In the genomic region with DNA sequence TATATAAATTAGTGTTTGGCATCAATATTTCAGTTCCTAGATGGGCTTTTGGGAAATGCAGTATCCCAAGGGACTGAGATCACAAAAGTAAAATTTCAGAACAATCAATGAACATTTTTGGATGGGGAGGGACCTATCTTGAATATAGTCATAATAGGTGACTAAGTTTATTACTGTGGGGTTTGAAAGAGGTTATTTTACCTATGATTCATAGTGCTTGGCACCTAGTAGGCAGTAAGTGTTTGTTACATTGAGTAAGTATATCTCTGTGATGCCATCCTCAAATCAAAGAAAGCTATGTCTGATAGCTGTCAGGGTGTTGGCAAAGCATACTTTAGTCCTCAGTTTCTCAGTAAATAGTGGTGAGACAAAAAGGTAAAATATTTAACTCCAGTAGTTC, we compare ENCODE assay signal across 19 cellular contexts. TPM values are rescaled to one million over a fixed set of nuclear protein-coding genes. Genes with fewer than 3 reads are reported as not detected.
DNase-seq lines count a peak whose midpoint lies in the region; ATAC-seq and TF ChIP-seq lines count a peak whose summit lies in the region.
"Had no signal": no experiment of that assay in that cellular context is flagged by ENCODE, and none has a peak within 500 bp of the region (broad histone marks: within the 10 kb centered on the region; RNA-seq: fewer than 3 reads in every experiment).

No MANE protein-coding gene starts in this region.

- no peak overlapping the region for H3K9ac ChIP-seq in PC-3 (ENCODE audit: low read length)

- H4K20me1 ChIP-seq in PC-3 (ENCODE audit: low read length): no peaks in the 10 kb centered on the region

- no TSS peak for BruUV-seq in PC-3 (replicated peaks; lab: Mats Ljungman, UMichigan)

- no peaks in the 10 kb centered on the region for H3K27me3 Mint-ChIP-seq in activated CD8-positive, alpha-beta T cell treated with anti-CD3 and anti-CD28 coated beads for 36 hours
- H3K27me3 Mint-ChIP-seq in activated CD8-positive, alpha-beta T cell treated with anti-CD3 and anti-CD28 coated beads, Interleukin-2, amount 10 ng/mL, durations not matched to agents 7 days and 5 days (ENCODE audit: low read depth): no peaks in the 10 kb centered on the region
- H3K27me3 Mint-ChIP-seq in nephron (ENCODE audit: low read depth): no peaks in the 10 kb centered on the region
- H3K27me3 Mint-ChIP-seq: naive thymus-derived CD4-positive, alpha-beta T cell had no signal

- H3K4me1 Mint-ChIP-seq in activated CD8-positive, alpha-beta T cell treated with anti-CD3 and anti-CD28 coated beads for 36 hours (ENCODE audit: low read depth): peaks cover 5% of the 10 kb centered on the region
- peaks cover 2% of the 10 kb centered on the region for H3K4me1 Mint-ChIP-seq in activated CD8-positive, alpha-beta T cell treated with anti-CD3 and anti-CD28 coated beads, Interleukin-2, amount 10 ng/mL, durations not matched to agents 7 days and 5 days (ENCODE audit: low read depth)
- H3K4me1 Mint-ChIP-seq in nephron: no peaks in the 10 kb centered on the region

- no peak for DNase-seq in activated CD8-positive, alpha-beta T cell treated with anti-CD3 and anti-CD28 coated beads for 36 hours
- DNase-seq in activated CD8-positive, alpha-beta T cell treated with anti-CD3 and anti-CD28 coated beads, Interleukin-2, amount 10 ng/mL, durations not matched to agents 7 days and 5 days: no peak
- DNase-seq in PC-3 (peak; percentile 55), epithelial cell of esophagus (ENCODE audit: low read depth) (peak; percentile 72), NCI-H748 (lab: John Stamatoyannopoulos, UW; ENCODE audit: unreplicated experiment) (no peak)
- DNase-seq: activated CD4-positive, alpha-beta T cell treated with anti-CD3 and anti-CD28 coated beads, Interleukin-2, amount 50 U/mL, for 48 hours; activated naive CD4-positive, alpha-beta T cell treated with anti-CD3 and anti-CD28 coated beads, Interleukin-2, amount 50 U/mL, for 16 hours; BE2C; DMS79 treated with DMSO at 0.1 percent for 48 hours; naive thymus-derived CD4-positive, alpha-beta T cell; NCI-H1048; NCI-H1930; NCI-H446 treated with DMSO at 0.1 percent for 48 hours; NK-92 treated with Interleukin-12 subunit alpha and Interleukin-12 subunit beta, amount 100 ng/mL, for 24 hours had no signal

- H3K27ac ChIP-seq in PC-3 (ENCODE audit: low read length): no peak overlapping the region
- H3K27ac ChIP-seq: A549, VCaP had no signal

- no peak overlapping the region for H3K4me2 ChIP-seq in PC-3 (ENCODE audit: low read length)
- H3K4me2 ChIP-seq: A549 had no signal

- H3K9me3 ChIP-seq in PC-3 (ENCODE audit: low read length): no peaks in the 10 kb centered on the region
- H3K9me3 ChIP-seq: A549, BE2C had no signal

- CTCF ChIA-PET in activated CD8-positive, alpha-beta T cell treated with anti-CD3 and anti-CD28 coated beads for 36 hours (lab: Charles Lee): interaction anchor here (1.5 to 1.9 kb wide), 2 partner anchors 57 to 75 kb away, joined by 6 to 7 read pairs; a partner anchor contains a TSS
- CTCF ChIA-PET in activated CD8-positive, alpha-beta T cell treated with anti-CD3 and anti-CD28 coated beads, Interleukin-2, amount 10 ng/mL, durations not matched to agents 7 days and 5 days (lab: Charles Lee): no interaction called here
- CTCF ChIA-PET in PC-3 (lab: Charles Lee): no interaction called here

- no peaks in the 10 kb centered on the region for H3K79me2 ChIP-seq in PC-3 (ENCODE audit: low read length)

- H3K4me3 ChIP-seq in PC-3 (ENCODE audit: low read length) (no peak overlapping the region), epithelial cell of esophagus (ENCODE audit: low read length) (no peak overlapping the region)
- H3K4me3 ChIP-seq: A549 had no signal

- intact Hi-C loops in activated CD8-positive, alpha-beta T cell treated with anti-CD3 and anti-CD28 coated beads for 36 hours (cut with micrococcal nuclease): no loop called here
- intact Hi-C loops in PC-3 (cut with micrococcal nuclease): no loop called here

- no peaks in the 10 kb centered on the region for H3K9me2 ChIP-seq in PC-3 (replicated peaks; ENCODE audit: low read length)

- POLR2A ChIA-PET in activated CD8-positive, alpha-beta T cell treated with anti-CD3 and anti-CD28 coated beads for 36 hours (lab: Charles Lee): interaction anchor here (0.7 to 1.5 kb wide), 3 partner anchors 12 to 32 kb away, joined by 3 read pairs; no protein-coding TSS in a partner anchor
- POLR2A ChIA-PET in activated CD8-positive, alpha-beta T cell treated with anti-CD3 and anti-CD28 coated beads, Interleukin-2, amount 10 ng/mL, durations not matched to agents 7 days and 5 days (lab: Charles Lee): no interaction called here
- POLR2A ChIA-PET in PC-3 (lab: Charles Lee; ENCODE audit: unreplicated experiment): no interaction called here

- peaks cover 6% of the 10 kb centered on the region; the same call in 1 of the 2 replicates for H3K4me1 ChIP-seq in PC-3 (ENCODE audit: insufficient read depth, low read length)
- H3K4me1 ChIP-seq: BE2C had no signal

- peak; percentile 43 for ATAC-seq in activated CD8-positive, alpha-beta T cell treated with anti-CD3 and anti-CD28 coated beads for 36 hours
- no peak for ATAC-seq in activated CD8-positive, alpha-beta T cell treated with anti-CD3 and anti-CD28 coated beads, Interleukin-2, amount 10 ng/mL, durations not matched to agents 7 days and 5 days
- ATAC-seq in PC-3 (peak; percentile 88), GM19023 (IDR thresholded peaks at IDR 0.05; ENCODE audit: unreplicated experiment) (no peak), GM21447 (IDR thresholded peaks at IDR 0.05; ENCODE audit: unreplicated experiment) (no peak)
- ATAC-seq: naive thymus-derived CD4-positive, alpha-beta T cell had no signal

- H3K9me3 Mint-ChIP-seq in activated CD8-positive, alpha-beta T cell treated with anti-CD3 and anti-CD28 coated beads for 36 hours: no peaks in the 10 kb centered on the region
- no peaks in the 10 kb centered on the region for H3K9me3 Mint-ChIP-seq in activated CD8-positive, alpha-beta T cell treated with anti-CD3 and anti-CD28 coated beads, Interleukin-2, amount 10 ng/mL, durations not matched to agents 7 days and 5 days (ENCODE audit: insufficient read depth)
- no peaks in the 10 kb centered on the region for H3K9me3 Mint-ChIP-seq in nephron

- peaks cover 7% of the 10 kb centered on the region; the same call in 1 of the 2 replicates for H3K36me3 ChIP-seq in PC-3 (ENCODE audit: low read depth, low read length)

- H3K27me3 ChIP-seq in PC-3 (ENCODE audit: low read length): no peaks in the 10 kb centered on the region
- H3K27me3 ChIP-seq: BE2C had no signal

- no peaks in the 10 kb centered on the region for H3F3A ChIP-seq in PC-3 (ENCODE audit: low read length, unreplicated experiment)

- peaks cover 15% of the 10 kb centered on the region for H3K36me3 Mint-ChIP-seq in activated CD8-positive, alpha-beta T cell treated with anti-CD3 and anti-CD28 coated beads for 36 hours (ENCODE audit: low read depth)
- H3K36me3 Mint-ChIP-seq in activated CD8-positive, alpha-beta T cell treated with anti-CD3 and anti-CD28 coated beads, Interleukin-2, amount 10 ng/mL, durations not matched to agents 7 days and 5 days (ENCODE audit: low read depth): peaks cover 37% of the 10 kb centered on the region
- H3K36me3 Mint-ChIP-seq in nephron (ENCODE audit: low read depth): peaks cover 28% of the 10 kb centered on the region

- no peak overlapping the region for H2AFZ ChIP-seq in PC-3 (ENCODE audit: low read length)

- no peak overlapping the region for H3K27ac Mint-ChIP-seq in activated CD8-positive, alpha-beta T cell treated with anti-CD3 and anti-CD28 coated beads for 36 hours
- no peak overlapping the region for H3K27ac Mint-ChIP-seq in activated CD8-positive, alpha-beta T cell treated with anti-CD3 and anti-CD28 coated beads, Interleukin-2, amount 10 ng/mL, durations not matched to agents 7 days and 5 days
- peak overlapping the region in 2 of 3 experiments; percentile 6 to 44 for H3K27ac Mint-ChIP-seq in nephron

- no peak for TF ChIP-seq CTCF in activated CD8-positive, alpha-beta T cell treated with anti-CD3 and anti-CD28 coated beads for 36 hours (IDR thresholded peaks at IDR 0.05)
- no peak for TF ChIP-seq CTCF in PC-3 (conservative IDR thresholded peaks at IDR 0.05; ENCODE audit: low read depth, low read length)
- no peak for TF ChIP-seq CTCF in epithelial cell of esophagus (IDR thresholded peaks at IDR 0.05; ENCODE audit: insufficient read depth, low read depth, low read length, missing control alignments)
- no peak for TF ChIP-seq CTCF in nephron (IDR thresholded peaks at IDR 0.05; ENCODE audit: unreplicated experiment in 3 of 3)

- H3K4me3 Mint-ChIP-seq in activated CD8-positive, alpha-beta T cell treated with anti-CD3 and anti-CD28 coated beads for 36 hours: no peak overlapping the region
- H3K4me3 Mint-ChIP-seq in activated CD8-positive, alpha-beta T cell treated with anti-CD3 and anti-CD28 coated beads, Interleukin-2, amount 10 ng/mL, durations not matched to agents 7 days and 5 days: no peak overlapping the region
- no peak overlapping the region for H3K4me3 Mint-ChIP-seq in nephron
- H3K4me3 Mint-ChIP-seq: naive thymus-derived CD4-positive, alpha-beta T cell had no signal

RNA-seq across cellular contexts. Expression of a gene that starts 36.9 kb away (rescaled TPM):
- 100 to 1,000 TPM; 189 to 201 TPM for total RNA-seq in activated CD8-positive, alpha-beta T cell treated with anti-CD3 and anti-CD28 coated beads for 36 hours
- total RNA-seq in activated CD8-positive, alpha-beta T cell treated with anti-CD3 and anti-CD28 coated beads, Interleukin-2, amount 10 ng/mL, durations not matched to agents 7 days and 5 days: 100 to 1,000 TPM; 250 to 263 TPM
- total RNA-seq in PC-3 (2014; rRNA removed): 76.5 and 84.6 TPM in 2 replicates

RNA-seq across cellular contexts. Expression of a gene that starts 44.9 kb away (rescaled TPM):
- total RNA-seq in activated CD8-positive, alpha-beta T cell treated with anti-CD3 and anti-CD28 coated beads for 36 hours: 10 to 100 TPM; 30.8 to 32.7 TPM
- total RNA-seq in activated CD8-positive, alpha-beta T cell treated with anti-CD3 and anti-CD28 coated beads, Interleukin-2, amount 10 ng/mL, durations not matched to agents 7 days and 5 days: 10 to 100 TPM; 29.0 to 34.0 TPM
- 17.5 and 27.0 TPM in 2 replicates for total RNA-seq in PC-3 (2014; rRNA removed)

RNA-seq across cellular contexts. Expression of a gene that starts 57.5 kb away (rescaled TPM):
- 100 to 1,000 TPM; 119 to 130 TPM for total RNA-seq in activated CD8-positive, alpha-beta T cell treated with anti-CD3 and anti-CD28 coated beads for 36 hours
- total RNA-seq in activated CD8-positive, alpha-beta T cell treated with anti-CD3 and anti-CD28 coated beads, Interleukin-2, amount 10 ng/mL, durations not matched to agents 7 days and 5 days: 100 to 1,000 TPM; 100 to 104 TPM
- 160 and 163 TPM in 2 replicates for total RNA-seq in PC-3 (2014; rRNA removed)

Comparison
In these comparisons a context has a peak if more than half of its experiments do, and no peak if none do; other contexts are left out.
1. ATAC-seq: peak in activated CD8-positive, alpha-beta T cell treated with anti-CD3 and anti-CD28 coated beads for 36 hours (single experiment) and PC-3 (single experiment); none in activated CD8-positive, alpha-beta T cell treated with anti-CD3 and anti-CD28 coated beads, Interleukin-2, amount 10 ng/mL, durations not matched to agents 7 days and 5 days (single experiment), GM19023 (single experiment) and GM21447 (single experiment).
2. DNase-seq: peak in PC-3 (single experiment) and epithelial cell of esophagus (single experiment); none in activated CD8-positive, alpha-beta T cell treated with anti-CD3 and anti-CD28 coated beads for 36 hours (single experiment), activated CD8-positive, alpha-beta T cell treated with anti-CD3 and anti-CD28 coated beads, Interleukin-2, amount 10 ng/mL, durations not matched to agents 7 days and 5 days (single experiment) and NCI-H748 (single experiment).
3. H3K27ac Mint-ChIP-seq: peak in nephron (2 of 3); none in activated CD8-positive, alpha-beta T cell treated with anti-CD3 and anti-CD28 coated beads for 36 hours (single experiment) and activated CD8-positive, alpha-beta T cell treated with anti-CD3 and anti-CD28 coated beads, Interleukin-2, amount 10 ng/mL, durations not matched to agents 7 days and 5 days (single experiment).